14 cellular contexts compared by ENCODE assay signal in the genomic region with DNA sequence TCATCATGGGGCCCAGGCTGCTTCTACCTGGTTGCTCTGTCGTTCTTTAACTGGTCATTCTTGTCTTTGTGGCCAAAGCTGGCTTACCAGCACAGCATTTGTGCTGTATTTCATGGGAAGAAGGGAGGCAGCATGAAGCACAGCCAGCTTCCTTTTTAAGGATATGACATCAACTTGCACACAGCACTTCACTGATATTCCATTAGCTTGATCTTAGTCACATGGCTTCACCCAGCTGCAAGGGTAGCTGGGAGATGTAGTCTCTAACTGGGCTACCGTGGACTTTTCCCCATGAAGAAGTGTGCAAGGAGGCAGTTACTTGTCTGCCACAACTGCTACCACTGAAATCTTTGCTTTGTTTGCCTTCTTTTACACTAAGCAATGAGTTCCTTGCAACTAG.
A peak's percentile ranks its signal among the peaks of the same experiment; 100 is the strongest.
DNase-seq lines count a peak whose midpoint lies in the region; ATAC-seq and TF ChIP-seq lines count a peak whose summit lies in the region.
"Had no signal": no experiment of that assay in that cellular context is flagged by ENCODE, and none has a peak within 500 bp of the region (broad histone marks: within the 10 kb centered on the region; RNA-seq: fewer than 3 reads in every experiment).

No MANE protein-coding gene starts in this region.

- no peaks in the 10 kb centered on the region for H3K79me2 ChIP-seq in PC-3 (ENCODE audit: low read length)

- H3K4me2 ChIP-seq in PC-3 (ENCODE audit: low read length): no peak overlapping the region
- H3K4me2 ChIP-seq: PC-9 had no signal

- H3F3A ChIP-seq in PC-3 (ENCODE audit: low read length, unreplicated experiment): no peaks in the 10 kb centered on the region

- H3K9me2 ChIP-seq in PC-3 (replicated peaks; ENCODE audit: low read length): no peaks in the 10 kb centered on the region

- POLR2A ChIA-PET in HEK293T (lab: Yijun Ruan, JAX) (interaction anchor here (1.2 kb wide), 1 partner anchor 13 kb away, joined by 3 read pairs; no protein-coding TSS in a partner anchor), PC-3 (lab: Charles Lee; ENCODE audit: unreplicated experiment) (no interaction called here)

- intact Hi-C loops in PC-3 (cut with micrococcal nuclease): no loop called here

- H3K9ac ChIP-seq in PC-3 (ENCODE audit: low read length): no peak overlapping the region

- no peak overlapping the region for H3K27ac ChIP-seq in PC-3 (ENCODE audit: low read length)
- H3K27ac ChIP-seq: PC-9 had no signal

- H4K20me1 ChIP-seq in PC-3 (ENCODE audit: low read length): no peaks in the 10 kb centered on the region

- TF ChIP-seq CTCF in BE2C (IDR thresholded peaks at IDR 0.05; ENCODE audit: low read depth, low read length) (no peak), PC-3 (conservative IDR thresholded peaks at IDR 0.05; ENCODE audit: low read depth, low read length) (no peak)

- CTCF ChIA-PET in HEK293T (lab: Yijun Ruan, JAX) (interaction anchor here (0.5 kb wide), 1 partner anchor 38 kb away, joined by 3 read pairs; no protein-coding TSS in a partner anchor), PC-3 (lab: Charles Lee) (no interaction called here)

- H3K4me1 ChIP-seq in BE2C (no peaks in the 10 kb centered on the region), PC-3 (ENCODE audit: insufficient read depth, low read length) (peaks cover 7% of the 10 kb centered on the region)

- no peak overlapping the region for H3K4me3 ChIP-seq in BE2C (ENCODE audit: low read depth, low read length)
- no peak overlapping the region for H3K4me3 ChIP-seq in PC-3 (ENCODE audit: low read length)
- H3K4me3 ChIP-seq: PC-9 had no signal

- peak overlapping the region; percentile 6; the same call in 1 of the 2 replicates for H2AFZ ChIP-seq in PC-3 (ENCODE audit: low read length)
- H2AFZ ChIP-seq: PC-9 had no signal

- H3K36me3 ChIP-seq in BE2C (no peaks in the 10 kb centered on the region), PC-3 (ENCODE audit: low read depth, low read length) (no peaks in the 10 kb centered on the region)

- no peaks in the 10 kb centered on the region for H3K27me3 ChIP-seq in BE2C
- H3K27me3 ChIP-seq in PC-3 (ENCODE audit: low read length): peaks cover 60% of the 10 kb centered on the region

- H3K9me3 ChIP-seq in BE2C (no peaks in the 10 kb centered on the region), PC-3 (ENCODE audit: low read length) (no peaks in the 10 kb centered on the region)

- no TSS peak for BruUV-seq in PC-3 (replicated peaks; lab: Mats Ljungman, UMichigan)

- ATAC-seq in PC-3: peak; percentile 35
- ATAC-seq: natural killer cell had no signal

- DNase-seq in BE2C (peak; percentile 9), HEK293T (ENCODE audit: extremely low spot score) (peak; percentile 40), PC-3 (peak; percentile 65), iPS-NIHi11 (ENCODE audit: low spot score) (peak; percentile 13), T1000 (lab: John Stamatoyannopoulos, UW) (no peak), cerebellar cortex (ENCODE audit: low spot score) (no peak), 8988T (no peak)
- DNase-seq in effector CD8-positive, alpha-beta T cell (lab: John Stamatoyannopoulos, UW): no peak
- DNase-seq: activated T-cell treated with anti-CD3 and anti-CD28 coated beads for 4 hours; anterior cingulate cortex; natural killer cell; NCI-H1417 treated with DMSO at 0.1 percent for 48 hours; PC-9; stimulated activated CD4-positive, alpha-beta T cell treated with anti-CD3 and anti-CD28 coated beads, Interleukin-12 subunit alpha, Interleukin-12 subunit beta, amount 100 ng/mL, for 4 hours had no signal

TF ChIP-seq in HEK293T, 16 proteins besides CTCF, POLR2A, EP300 and RAD21:
- TF ChIP-seq FOXA1 (IDR thresholded peaks at IDR 0.05) (no peak), PKNOX1 (IDR thresholded peaks at IDR 0.05) (no peak), HDGF (IDR thresholded peaks at IDR 0.05; ENCODE audit: borderline replicate concordance) (no peak), CTBP1 (IDR thresholded peaks at IDR 0.05; ENCODE audit: borderline replicate concordance) (no peak), FOXK2 (IDR thresholded peaks at IDR 0.05) (no peak), ZNF384 (IDR thresholded peaks at IDR 0.05) (no peak), FOXM1 (IDR thresholded peaks at IDR 0.05; ENCODE audit: borderline replicate concordance) (no peak), ARNT (IDR thresholded peaks at IDR 0.05) (no peak), SUZ12 (IDR thresholded peaks at IDR 0.05) (no peak), L3MBTL2 (conservative IDR thresholded peaks at IDR 0.05) (no peak), TARDBP (IDR thresholded peaks at IDR 0.05) (no peak), NFRKB (IDR thresholded peaks at IDR 0.05) (no peak)

Comparison
In these comparisons a context has a peak if more than half of its experiments do, and no peak if none do; other contexts are left out.
1. DNase-seq: peak in BE2C (single experiment), HEK293T (single experiment), PC-3 (single experiment) and iPS-NIHi11 (single experiment); none in T1000 (single experiment), effector CD8-positive, alpha-beta T cell (single experiment), cerebellar cortex (single experiment) and 8988T (single experiment).